In genomic region chr7:55124989-55125875, GRCh38 we compare ENCODE assay signal across 16 cellular contexts.
DNase-seq lines count a peak whose midpoint lies in the region; ATAC-seq, FAIRE-seq and TF ChIP-seq lines count a peak whose summit lies in the region.
"Had no signal": no experiment of that assay in that cellular context is flagged by ENCODE, and none has a peak within 500 bp of the region (broad histone marks: within the 10 kb centered on the region; RNA-seq: fewer than 3 reads in every experiment).

No MANE protein-coding gene starts in this region.

- H3K9me3 ChIP-seq in HepG2 (ENCODE audit: low read length), result no peaks in the 10 kb centered on the region
- no peaks in the 10 kb centered on the region for H3K9me3 ChIP-seq in right lobe of liver
- no peaks in the 10 kb centered on the region for H3K9me3 ChIP-seq in body of pancreas
- H3K9me3 ChIP-seq: adrenal gland had no signal

- TF ChIP-seq RAD21 in HepG2 (CRISPR knock-in tag; IDR thresholded peaks at IDR 0.05), result peak; percentile 44; the same call in 1 of the 2 replicates

- H3K27me3 ChIP-seq in HepG2 (ENCODE audit: control insufficient read depth in 1 of 2, insufficient read depth in 2 of 2, low read length in 2 of 2) (no peaks in the 10 kb centered on the region), right lobe of liver (no peaks in the 10 kb centered on the region), body of pancreas (no peaks in the 10 kb centered on the region)
- H3K27me3 ChIP-seq: adrenal gland had no signal

- DNase-seq in HepG2 (ENCODE audit: low spot score) (peak; percentile 39), right lobe of liver (no peak), astrocyte of the spinal cord (ENCODE audit: low read depth, low spot score) (peak; percentile 29), iPS-NIHi7 (ENCODE audit: extremely low spot score) (peak; percentile 58), NCI-H187 treated with DMSO at 0.1 percent for 48 hours (lab: John Stamatoyannopoulos, UW) (no peak), body of pancreas (no peak), NCI-H1694 treated with DMSO at 0.1 percent for 48 hours (lab: John Stamatoyannopoulos, UW) (no peak)
- no peak for DNase-seq in stimulated activated CD4-positive, alpha-beta T cell treated with anti-CD3 and anti-CD28 coated beads, Interleukin-4, amount 100 ng/mL, for 1 hour
- DNase-seq: activated CD4-positive, alpha-beta T cell treated with anti-CD3 and anti-CD28 coated beads, Interleukin-2, amount 50 U/mL, for 1 hour; activated T-cell treated with anti-CD3 and anti-CD28 coated beads, Interleukin-2, amount 50 U/mL, for 4 hours; adrenal gland; foreskin melanocyte; Karpas-422; NCI-H1694 had no signal

- no peak for TF ChIP-seq POLR2A in HepG2 (IDR thresholded peaks at IDR 0.05; ENCODE audit: insufficient read depth in 1 of 2, low read depth in 2 of 2, low read length in 2 of 2)
- no peak for TF ChIP-seq POLR2A in right lobe of liver (IDR thresholded peaks at IDR 0.05)
- no peak for TF ChIP-seq POLR2A in body of pancreas (IDR thresholded peaks at IDR 0.05)

- ATAC-seq in HepG2 (peak; percentile 93), right lobe of liver (no peak), body of pancreas (no peak)
- ATAC-seq: activated T-cell treated with anti-CD3 and anti-CD28 coated beads, Interleukin-2, amount 50 U/mL, for 4 hours; sciatic nerve; stimulated activated effector memory CD8-positive, alpha-beta T cell treated with anti-CD3 and anti-CD28 coated beads, Interleukin-12 subunit alpha, Interleukin-12 subunit beta, amount 100 ng/mL, for 72 hours had no signal

- H3K9ac ChIP-seq in HepG2 (ENCODE audit: insufficient read depth, low read depth, low read length), result no peak overlapping the region

- no peaks in the 10 kb centered on the region for H4K20me1 ChIP-seq in HepG2 (ENCODE audit: insufficient read depth, low read length)

- H3K4me1 ChIP-seq in HepG2 (ENCODE audit: insufficient read depth, low read length) (peaks cover 37% of the 10 kb centered on the region), right lobe of liver (peaks cover 0 to 32% (median 5%) of the 10 kb centered on the region in 4 donors), body of pancreas (peaks cover 38% of the 10 kb centered on the region)

- H3K4me2 ChIP-seq in HepG2 (ENCODE audit: low read depth, low read length), result no peak overlapping the region

- no peak for FAIRE-seq in HepG2 (lab: Jason Lieb, UNC)

- WGBS in HepG2 (ENCODE audit: low lambda C conversion rate), result 80% methylated on average over 12 of the region's 12 CpGs
- 96% methylated on average over 10 of the region's 12 CpGs for WGBS in right lobe of liver (ENCODE audit: insufficient coverage, low coverage, low lambda C conversion rate, missing lambda C conversion rate)
- 89 to 96% methylated on average over 12 of the region's 12 CpGs for WGBS in body of pancreas, 2 donors

- H3K27ac ChIP-seq in HepG2 (ENCODE audit: extremely low read length, insufficient read depth, low read length), result no peak overlapping the region
- no peak overlapping the region for H3K27ac ChIP-seq in right lobe of liver
- H3K27ac ChIP-seq in body of pancreas, result no peak overlapping the region
- H3K27ac ChIP-seq: adrenal gland had no signal

- no peaks in the 10 kb centered on the region for H3K79me2 ChIP-seq in HepG2 (ENCODE audit: insufficient read depth, low read length)

- TF ChIP-seq CTCF in HepG2 (CRISPR knock-in tag; IDR thresholded peaks at IDR 0.05), result peak; percentile 51
- no peak for TF ChIP-seq CTCF in right lobe of liver (IDR thresholded peaks at IDR 0.05)
- peak; percentile 7 for TF ChIP-seq CTCF in astrocyte of the spinal cord (IDR thresholded peaks at IDR 0.05; ENCODE audit: low read depth, low read length)
- no peak for TF ChIP-seq CTCF in body of pancreas (IDR thresholded peaks at IDR 0.05)

- no peak overlapping the region for H2AFZ ChIP-seq in HepG2 (ENCODE audit: low read length)

- CTCF ChIA-PET in HepG2 (lab: Yijun Ruan, JAX; ENCODE audit: low intra/inter-chr PET ratio, low total read pairs), result no interaction called here

- no peak overlapping the region for H3K4me3 ChIP-seq in HepG2 (replicated peaks in 1 of 3; ENCODE audit: insufficient read depth in 1 of 3, low read depth in 2 of 3, low read length in 3 of 3)
- no peak overlapping the region for H3K4me3 ChIP-seq in right lobe of liver
- H3K4me3 ChIP-seq in astrocyte of the spinal cord (ENCODE audit: low read depth, low read length), result no peak overlapping the region
- no peak overlapping the region for H3K4me3 ChIP-seq in body of pancreas
- H3K4me3 ChIP-seq: adrenal gland had no signal

- in situ Hi-C loops in HepG2 (cut with HindIII; ENCODE audit: extremely low pct_ligation_motif_present, low pct_unique_long_range_greater_than_20kb), result no loop called here
- in situ Hi-C loops in astrocyte of the spinal cord (cut with HindIII; ENCODE audit: low sequenced_read_pairs), result no loop called here

- H3K36me3 ChIP-seq in HepG2 (replicated peaks in 1 of 2; ENCODE audit: control insufficient read depth in 1 of 2, insufficient read depth in 2 of 2, low read length in 2 of 2), result no peaks in the 10 kb centered on the region
- no peaks in the 10 kb centered on the region for H3K36me3 ChIP-seq in right lobe of liver
- no peaks in the 10 kb centered on the region for H3K36me3 ChIP-seq in body of pancreas (replicated peaks in 1 of 2; ENCODE audit: insufficient read depth in 1 of 2, low read depth in 2 of 2)
- H3K36me3 ChIP-seq: adrenal gland had no signal

- BruUV-seq in HepG2 (replicated peaks; lab: Mats Ljungman, UMichigan), result no TSS peak

- POLR2A ChIA-PET in HepG2 (lab: Yijun Ruan, JAX), result no interaction called here

- TF ChIP-seq EP300 in HepG2 (IDR thresholded peaks at IDR 0.05; ENCODE audit: low read depth in 2 of 2, low read length in 2 of 2), result no peak
- TF ChIP-seq EP300 in HepG2 (CRISPR knock-in tag; IDR thresholded peaks at IDR 0.05; ENCODE audit: borderline replicate concordance), result no peak

- intact Hi-C loops in HepG2 (cut with micrococcal nuclease; ENCODE audit: unreplicated experiment), result no loop called here
- intact Hi-C loops in right lobe of liver (cut with DNase I), result no loop called here
- intact Hi-C loops in body of pancreas (cut with DNase I), result no loop called here

TF ChIP-seq in HepG2, 621 proteins besides CTCF, POLR2A, EP300 and RAD21:
- TF ChIP-seq MAFF (IDR thresholded peaks at IDR 0.05; ENCODE audit: low read depth, low read length), result peak; percentile 77
- TF ChIP-seq, protein P1, sequence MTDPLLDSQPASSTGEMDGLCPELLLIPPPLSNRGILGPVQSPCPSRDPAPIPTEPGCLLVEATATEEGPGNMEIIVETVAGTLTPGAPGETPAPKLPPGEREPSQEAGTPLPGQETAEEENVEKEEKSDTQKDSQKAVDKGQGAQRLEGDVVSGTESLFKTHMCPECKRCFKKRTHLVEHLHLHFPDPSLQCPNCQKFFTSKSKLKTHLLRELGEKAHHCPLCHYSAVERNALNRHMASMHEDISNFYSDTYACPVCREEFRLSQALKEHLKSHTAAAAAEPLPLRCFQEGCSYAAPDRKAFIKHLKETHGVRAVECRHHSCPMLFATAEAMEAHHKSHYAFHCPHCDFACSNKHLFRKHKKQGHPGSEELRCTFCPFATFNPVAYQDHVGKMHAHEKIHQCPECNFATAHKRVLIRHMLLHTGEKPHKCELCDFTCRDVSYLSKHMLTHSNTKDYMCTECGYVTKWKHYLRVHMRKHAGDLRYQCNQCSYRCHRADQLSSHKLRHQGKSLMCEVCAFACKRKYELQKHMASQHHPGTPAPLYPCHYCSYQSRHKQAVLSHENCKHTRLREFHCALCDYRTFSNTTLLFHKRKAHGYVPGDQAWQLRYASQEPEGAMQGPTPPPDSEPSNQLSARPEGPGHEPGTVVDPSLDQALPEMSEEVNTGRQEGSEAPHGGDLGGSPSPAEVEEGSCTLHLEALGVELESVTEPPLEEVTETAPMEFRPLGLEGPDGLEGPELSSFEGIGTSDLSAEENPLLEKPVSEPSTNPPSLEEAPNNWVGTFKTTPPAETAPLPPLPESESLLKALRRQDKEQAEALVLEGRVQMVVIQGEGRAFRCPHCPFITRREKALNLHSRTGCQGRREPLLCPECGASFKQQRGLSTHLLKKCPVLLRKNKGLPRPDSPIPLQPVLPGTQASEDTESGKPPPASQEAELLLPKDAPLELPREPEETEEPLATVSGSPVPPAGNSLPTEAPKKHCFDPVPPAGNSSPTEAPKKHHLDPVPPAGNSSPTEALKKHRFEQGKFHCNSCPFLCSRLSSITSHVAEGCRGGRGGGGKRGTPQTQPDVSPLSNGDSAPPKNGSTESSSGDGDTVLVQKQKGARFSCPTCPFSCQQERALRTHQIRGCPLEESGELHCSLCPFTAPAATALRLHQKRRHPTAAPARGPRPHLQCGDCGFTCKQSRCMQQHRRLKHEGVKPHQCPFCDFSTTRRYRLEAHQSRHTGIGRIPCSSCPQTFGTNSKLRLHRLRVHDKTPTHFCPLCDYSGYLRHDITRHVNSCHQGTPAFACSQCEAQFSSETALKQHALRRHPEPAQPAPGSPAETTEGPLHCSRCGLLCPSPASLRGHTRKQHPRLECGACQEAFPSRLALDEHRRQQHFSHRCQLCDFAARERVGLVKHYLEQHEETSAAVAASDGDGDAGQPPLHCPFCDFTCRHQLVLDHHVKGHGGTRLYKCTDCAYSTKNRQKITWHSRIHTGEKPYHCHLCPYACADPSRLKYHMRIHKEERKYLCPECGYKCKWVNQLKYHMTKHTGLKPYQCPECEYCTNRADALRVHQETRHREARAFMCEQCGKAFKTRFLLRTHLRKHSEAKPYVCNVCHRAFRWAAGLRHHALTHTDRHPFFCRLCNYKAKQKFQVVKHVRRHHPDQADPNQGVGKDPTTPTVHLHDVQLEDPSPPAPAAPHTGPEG (CRISPR knock-in tag; IDR thresholded peaks at IDR 0.05), result no peak
- peak; percentile 66 for TF ChIP-seq STAG1 (CRISPR knock-in tag; IDR thresholded peaks at IDR 0.05)
- TF ChIP-seq PCBP2 (optimal IDR thresholded peaks at IDR 0.05; ENCODE audit: low read depth, low read length, poor library complexity, severe bottlenecking), result no peak
- TF ChIP-seq MAFK (conservative IDR thresholded peaks at IDR 0.05 in 1 of 2, IDR thresholded peaks at IDR 0.05 in 1 of 2; ENCODE audit: low read length in 2 of 2), result peak; percentile 77 to 80
- TF ChIP-seq GTF3A (CRISPR knock-in tag; conservative IDR thresholded peaks at IDR 0.05), result no peak
- TF ChIP-seq ZNF644 (CRISPR knock-in tag; IDR thresholded peaks at IDR 0.05; ENCODE audit: low read depth), result 0 out of 2 replicates have a peak, but pooled peaks have one; percentile 25

Comparison
In these comparisons a context has a peak if more than half of its experiments do, and no peak if none do; other contexts are left out.
1. DNase-seq: peak in HepG2 (single experiment), astrocyte of the spinal cord (single experiment) and iPS-NIHi7 (single experiment); none in right lobe of liver (0 of 3), stimulated activated CD4-positive, alpha-beta T cell treated with anti-CD3 and anti-CD28 coated beads, Interleukin-4, amount 100 ng/mL, for 1 hour (single experiment), NCI-H187 treated with DMSO at 0.1 percent for 48 hours (single experiment), body of pancreas (0 of 4) and NCI-H1694 treated with DMSO at 0.1 percent for 48 hours (single experiment).
2. CTCF ChIP-seq: peak in HepG2 (single experiment) and astrocyte of the spinal cord (single experiment); none in right lobe of liver (0 of 4) and body of pancreas (0 of 7).